ENCODE assay signal across 1 cellular context in the genomic region with DNA sequence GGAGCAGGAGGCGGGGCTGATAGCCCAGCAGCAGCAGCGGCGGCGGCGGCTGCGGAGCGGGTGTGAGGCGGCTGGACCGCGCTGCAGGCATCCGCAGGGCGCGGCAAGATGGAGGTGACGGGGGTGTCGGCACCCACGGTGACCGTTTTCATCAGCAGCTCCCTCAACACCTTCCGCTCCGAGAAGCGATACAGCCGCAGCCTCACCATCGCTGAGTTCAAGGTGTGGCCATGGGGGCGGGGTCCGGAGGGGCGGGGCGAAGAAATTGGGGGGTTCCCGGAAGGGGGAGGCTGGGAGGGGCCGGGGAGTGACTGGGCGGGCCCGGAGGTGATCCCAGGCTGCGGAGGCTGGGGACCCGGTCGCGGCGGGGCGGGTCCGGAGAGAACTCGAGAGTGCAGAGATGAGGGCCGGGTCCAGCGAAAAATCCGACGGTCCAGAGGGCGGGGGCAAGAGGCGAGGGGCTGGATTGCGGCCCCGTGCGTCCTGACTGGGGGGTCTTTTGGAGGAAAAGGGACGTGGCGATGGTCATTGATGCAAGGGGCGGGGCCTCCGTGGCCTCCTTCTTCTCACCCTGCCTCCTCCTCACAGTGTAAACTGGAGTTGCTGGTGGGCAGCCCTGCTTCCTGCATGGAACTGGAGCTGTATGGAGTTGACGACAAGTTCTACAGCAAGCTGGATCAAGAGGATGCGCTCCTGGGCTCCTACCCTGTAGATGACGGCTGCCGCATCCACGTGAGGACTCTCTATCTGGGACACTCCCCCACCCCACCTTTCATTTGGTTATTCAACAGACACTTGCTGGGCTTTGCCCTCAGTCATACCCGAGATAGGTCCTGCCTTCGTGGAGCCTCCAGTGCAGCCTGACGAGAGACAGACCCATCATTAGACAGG.
TF ChIP-seq lines count a peak whose summit lies in the region.

A gene with protein sequence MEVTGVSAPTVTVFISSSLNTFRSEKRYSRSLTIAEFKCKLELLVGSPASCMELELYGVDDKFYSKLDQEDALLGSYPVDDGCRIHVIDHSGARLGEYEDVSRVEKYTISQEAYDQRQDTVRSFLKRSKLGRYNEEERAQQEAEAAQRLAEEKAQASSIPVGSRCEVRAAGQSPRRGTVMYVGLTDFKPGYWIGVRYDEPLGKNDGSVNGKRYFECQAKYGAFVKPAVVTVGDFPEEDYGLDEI (plus strand): TSS at position 16 of the 891 bp plus-strand sequence. CDS start 93 bp downstream, at position 109.

TF ChIP-seq in K562, 482 proteins besides CTCF, POLR2A, EP300 and RAD21 (continued from another document):
- TF ChIP-seq PRMT5 (CRISPR knock-in tag; IDR thresholded peaks at IDR 0.05) (no peak), BCOR (IDR thresholded peaks at IDR 0.05) (no peak), CREM (IDR thresholded peaks at IDR 0.05; ENCODE audit: low read depth) (peak; percentile 73), SUPT5H (IDR thresholded peaks at IDR 0.05) (peak; percentile 56), TAF7 (tag; IDR thresholded peaks at IDR 0.05) (no peak), NONO (IDR thresholded peaks at IDR 0.05; ENCODE audit: low read depth in 2 of 2, low read length in 1 of 2) (no peak), SIN3A (IDR thresholded peaks at IDR 0.05; ENCODE audit: borderline replicate concordance in 2 of 2, control insufficient read depth in 1 of 2, low read depth in 2 of 2, low read length in 2 of 2) (peak in 1 of 2 experiments; percentile 68; a peak in 1 of 4 replicates), EP400 (IDR thresholded peaks at IDR 0.05) (no peak), HDAC1 (IDR thresholded peaks at IDR 0.05) (peak in 1 of 2 experiments; percentile 61; a peak in 1 of 4 replicates), ZFX (CRISPR knock-in tag; IDR thresholded peaks at IDR 0.05) (0 out of 2 replicates have a peak, but pooled peaks have one; percentile 10), ZBTB7A (IDR thresholded peaks at IDR 0.05; ENCODE audit: borderline replicate concordance, control insufficient read depth, low read depth, low read length) (peak; percentile 30; the same call in 1 of the 2 replicates), GABPB1 (CRISPR knock-in tag; IDR thresholded peaks at IDR 0.05) (no peak), SIRT6 (IDR thresholded peaks at IDR 0.05; ENCODE audit: low read depth, low read length) (no peak), ZNF589 (CRISPR knock-in tag; IDR thresholded peaks at IDR 0.05; ENCODE audit: low read depth) (0 out of 2 replicates have a peak, but pooled peaks have one; percentile 66), ZNF175 (CRISPR knock-in tag; IDR thresholded peaks at IDR 0.05; ENCODE audit: low read depth) (no peak), CSDE1 (IDR thresholded peaks at IDR 0.05) (no peak), CBFA2T2 (conservative IDR thresholded peaks at IDR 0.05) (no peak), BHLHE40 (IDR thresholded peaks at IDR 0.05; ENCODE audit: low read length) (0 out of 2 replicates have a peak, but pooled peaks have one; percentile 7)
- TF ChIP-seq, protein P1, sequence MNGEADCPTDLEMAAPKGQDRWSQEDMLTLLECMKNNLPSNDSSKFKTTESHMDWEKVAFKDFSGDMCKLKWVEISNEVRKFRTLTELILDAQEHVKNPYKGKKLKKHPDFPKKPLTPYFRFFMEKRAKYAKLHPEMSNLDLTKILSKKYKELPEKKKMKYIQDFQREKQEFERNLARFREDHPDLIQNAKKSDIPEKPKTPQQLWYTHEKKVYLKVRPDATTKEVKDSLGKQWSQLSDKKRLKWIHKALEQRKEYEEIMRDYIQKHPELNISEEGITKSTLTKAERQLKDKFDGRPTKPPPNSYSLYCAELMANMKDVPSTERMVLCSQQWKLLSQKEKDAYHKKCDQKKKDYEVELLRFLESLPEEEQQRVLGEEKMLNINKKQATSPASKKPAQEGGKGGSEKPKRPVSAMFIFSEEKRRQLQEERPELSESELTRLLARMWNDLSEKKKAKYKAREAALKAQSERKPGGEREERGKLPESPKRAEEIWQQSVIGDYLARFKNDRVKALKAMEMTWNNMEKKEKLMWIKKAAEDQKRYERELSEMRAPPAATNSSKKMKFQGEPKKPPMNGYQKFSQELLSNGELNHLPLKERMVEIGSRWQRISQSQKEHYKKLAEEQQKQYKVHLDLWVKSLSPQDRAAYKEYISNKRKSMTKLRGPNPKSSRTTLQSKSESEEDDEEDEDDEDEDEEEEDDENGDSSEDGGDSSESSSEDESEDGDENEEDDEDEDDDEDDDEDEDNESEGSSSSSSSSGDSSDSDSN (IDR thresholded peaks at IDR 0.05; ENCODE audit: borderline replicate concordance in 1 of 2, low read depth in 2 of 2, low read length in 2 of 2), result 0 out of 4 replicates have a peak, but pooled peaks of 1 of the 2 experiments have one; percentile 2
- TF ChIP-seq, protein P2, sequence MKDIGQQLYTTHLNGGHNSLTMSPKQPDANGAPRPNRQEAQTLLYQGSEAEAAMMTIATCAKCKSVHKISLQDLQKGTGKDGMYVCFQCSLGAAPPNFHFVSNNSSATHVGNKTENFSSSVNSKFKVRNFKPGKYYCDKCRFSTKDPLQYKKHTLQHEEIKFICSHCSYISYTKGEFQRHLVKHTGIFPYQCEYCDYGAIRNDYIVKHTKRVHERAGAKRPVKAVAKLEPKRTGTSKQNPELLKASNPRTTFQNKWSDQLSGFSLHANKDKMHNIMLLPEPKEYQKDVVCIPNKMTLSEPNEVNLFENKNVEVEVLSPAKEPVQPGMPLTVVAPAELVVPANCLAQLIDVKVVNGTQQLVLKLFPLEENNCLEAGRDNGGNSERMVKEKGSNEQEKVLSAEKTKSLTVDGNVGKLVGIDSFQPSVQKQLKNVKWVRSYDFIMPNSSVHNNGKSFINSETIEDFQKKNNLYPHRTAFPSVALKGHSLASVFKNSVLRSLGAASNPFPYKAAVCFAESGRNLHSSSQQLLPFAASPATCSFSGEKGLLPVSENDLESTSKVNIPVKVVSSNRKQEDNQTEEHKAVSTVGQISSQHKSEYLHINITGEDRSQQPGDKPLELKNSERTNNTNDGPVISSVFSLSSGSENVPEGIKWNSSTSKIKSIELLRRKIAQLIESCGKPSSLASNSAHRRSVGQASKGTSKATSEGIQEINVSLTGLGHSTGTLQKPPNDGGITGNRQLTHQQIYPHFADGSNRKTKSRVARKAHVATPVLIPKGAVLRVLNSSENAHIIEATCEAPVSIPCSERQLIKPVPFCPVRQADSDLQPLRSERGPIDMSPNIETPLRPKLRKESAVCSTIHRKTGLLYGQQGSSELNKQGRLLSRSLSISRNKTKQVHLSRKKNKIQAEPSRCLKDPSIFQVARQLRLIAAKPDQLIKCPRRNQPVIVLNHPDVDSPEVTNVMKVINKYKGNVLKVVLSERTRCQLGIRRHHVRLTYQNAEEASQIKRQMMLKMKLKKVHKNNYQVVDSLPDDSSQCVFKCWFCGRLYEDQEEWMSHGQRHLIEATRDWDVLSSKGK (CRISPR knock-in tag; IDR thresholded peaks at IDR 0.05), result no peak
- TF ChIP-seq, protein P3, sequence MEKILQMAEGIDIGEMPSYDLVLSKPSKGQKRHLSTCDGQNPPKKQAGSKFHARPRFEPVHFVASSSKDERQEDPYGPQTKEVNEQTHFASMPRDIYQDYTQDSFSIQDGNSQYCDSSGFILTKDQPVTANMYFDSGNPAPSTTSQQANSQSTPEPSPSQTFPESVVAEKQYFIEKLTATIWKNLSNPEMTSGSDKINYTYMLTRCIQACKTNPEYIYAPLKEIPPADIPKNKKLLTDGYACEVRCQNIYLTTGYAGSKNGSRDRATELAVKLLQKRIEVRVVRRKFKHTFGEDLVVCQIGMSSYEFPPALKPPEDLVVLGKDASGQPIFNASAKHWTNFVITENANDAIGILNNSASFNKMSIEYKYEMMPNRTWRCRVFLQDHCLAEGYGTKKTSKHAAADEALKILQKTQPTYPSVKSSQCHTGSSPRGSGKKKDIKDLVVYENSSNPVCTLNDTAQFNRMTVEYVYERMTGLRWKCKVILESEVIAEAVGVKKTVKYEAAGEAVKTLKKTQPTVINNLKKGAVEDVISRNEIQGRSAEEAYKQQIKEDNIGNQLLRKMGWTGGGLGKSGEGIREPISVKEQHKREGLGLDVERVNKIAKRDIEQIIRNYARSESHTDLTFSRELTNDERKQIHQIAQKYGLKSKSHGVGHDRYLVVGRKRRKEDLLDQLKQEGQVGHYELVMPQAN (IDR thresholded peaks at IDR 0.05; ENCODE audit: borderline replicate concordance), result peak; percentile 22; the same call in 1 of the 2 replicates
